ENCODE assay signal across 8 cellular contexts in genomic region chr9:136342191-136343120, GRCh38. TPM values are rescaled to one million over a fixed set of nuclear protein-coding genes. Genes with fewer than 3 reads are reported as not detected.
DNase-seq lines count a peak whose midpoint lies in the region; ATAC-seq lines count a peak whose summit lies in the region.

No MANE protein-coding gene starts in this region.

- DNase-seq in EL (peak; percentile 47), NOMO-1 treated with DMSO at 0.1 percent for 48 hours (lab: John Stamatoyannopoulos, UW; ENCODE audit: unreplicated experiment) (peak; percentile 65), globus pallidus (ENCODE audit: low spot score) (peak; percentile 84), occipital lobe (lab: John Stamatoyannopoulos, UW) (peak; percentile 36), OCI-M2 (lab: John Stamatoyannopoulos, UW; ENCODE audit: unreplicated experiment) (no peak)
- DNase-seq in activated effector memory CD4-positive, alpha-beta T cell treated with anti-CD3 and anti-CD28 coated beads, Interleukin-2, amount 50 U/mL, for 16 hours, result peak; percentile 87

- peak overlapping the region; percentile 45 for H3K27ac ChIP-seq in temporal lobe (ENCODE audit: low read depth, low read length)

- no peak for ATAC-seq in HG03108 (IDR thresholded peaks at IDR 0.05; ENCODE audit: unreplicated experiment)

RNA-seq across cellular contexts. Expression of gene GPSM1, which starts 15.1 kb away (rescaled TPM):
- 73.6 TPM for total RNA-seq in occipital lobe
- total RNA-seq in temporal lobe, result 49.7 TPM

RNA-seq across cellular contexts. Expression of gene DNLZ, which starts 21.1 kb away (rescaled TPM):
- total RNA-seq in occipital lobe (4.1 TPM), temporal lobe (11.1 TPM)

RNA-seq across cellular contexts. Expression of gene CARD9, which starts 31.0 kb away (rescaled TPM):
- total RNA-seq in occipital lobe (0.47 TPM), temporal lobe (under 0.01 TPM)

RNA-seq across cellular contexts. Expression of gene CCDC187, which starts 38.6 kb away (rescaled TPM):
- total RNA-seq in occipital lobe, result under 0.01 TPM
- total RNA-seq in temporal lobe, result under 0.01 TPM

RNA-seq across cellular contexts. Expression of gene SNAPC4, which starts 57.5 kb away (rescaled TPM):
- total RNA-seq in occipital lobe (7.2 TPM), temporal lobe (9.8 TPM)
